Comparison of ENCODE assay signal across 21 cellular contexts in the genomic region with DNA sequence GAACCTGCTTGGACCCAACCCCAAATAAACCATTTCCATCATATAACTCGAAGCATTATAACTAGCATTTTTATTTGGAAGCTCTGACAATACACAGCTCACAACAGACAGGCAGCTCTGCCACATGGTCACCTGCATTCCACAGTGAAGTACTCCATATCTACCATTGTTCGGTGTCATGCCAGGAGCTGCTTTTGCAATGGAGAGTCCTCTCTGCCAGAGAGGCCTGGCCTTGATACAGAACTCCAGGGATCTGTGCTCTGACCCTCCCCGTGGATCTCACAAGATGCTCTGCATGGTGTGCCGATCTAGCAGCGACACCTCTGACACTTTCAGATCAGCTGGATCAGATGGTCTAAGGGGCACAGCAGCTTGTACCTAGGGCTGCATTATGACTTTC.
"Had no signal": no experiment of that assay in that cellular context is flagged by ENCODE, and none has a peak within 500 bp of the region (broad histone marks: within the 10 kb centered on the region; RNA-seq: fewer than 3 reads in every experiment).

No MANE protein-coding gene starts in this region.

- H3K36me3 Mint-ChIP-seq: memory B cell; natural killer cell; stimulated activated memory B cell treated with anti-CD40 and anti-IgM and Interleukin-4, amounts not matched to agents 10 μg/mL and 1 μg/mL and 100 μg/mL, for 72 hours had no signal

- H3K27ac Mint-ChIP-seq: memory B cell; natural killer cell; stimulated activated memory B cell treated with anti-CD40 and anti-IgM and Interleukin-4, amounts not matched to agents 10 μg/mL and 1 μg/mL and 100 μg/mL, for 72 hours; stimulated activated naive CD8-positive, alpha-beta T cell treated with anti-CD3 and anti-CD28 coated beads, Interleukin-15, Interleukin-2, amounts not matched to agents 100 ng/mL and 50 ng/mL, for 24 hours had no signal

- H3K4me3 ChIP-seq: dorsolateral prefrontal cortex, hepatocyte, lung, ovary, skin epidermis, spleen, thoracic aorta, tibial nerve, upper lobe of left lung, uterus had no signal

- H3K27ac ChIP-seq: dorsolateral prefrontal cortex, hepatocyte, ovary, skin epidermis, spleen, thoracic aorta, tibial nerve, upper lobe of left lung, uterus had no signal

- H3K4me1 ChIP-seq: tibial nerve, upper lobe of left lung, uterus had no signal

- FAIRE-seq: colon, frontal cortex, kidney had no signal

- DNase-seq: dorsolateral prefrontal cortex; effector CD4-positive, alpha-beta T cell; kidney; natural killer cell; occipital lobe; ovary; posterior cingulate gyrus; spleen; stimulated activated CD4-positive, alpha-beta T cell treated with anti-CD3 and anti-CD28 coated beads, Interleukin-4, amount 100 ng/mL, for 4 hours; upper lobe of left lung; uterus had no signal

- H3K4me3 Mint-ChIP-seq: memory B cell; natural killer cell; stimulated activated memory B cell treated with anti-CD40 and anti-IgM and Interleukin-4, amounts not matched to agents 10 μg/mL and 1 μg/mL and 100 μg/mL, for 72 hours; stimulated activated naive CD8-positive, alpha-beta T cell treated with anti-CD3 and anti-CD28 coated beads, Interleukin-15, Interleukin-2, amounts not matched to agents 100 ng/mL and 50 ng/mL, for 24 hours had no signal

- ATAC-seq: natural killer cell had no signal

- H3K36me3 ChIP-seq: ovary, spleen, thoracic aorta, tibial nerve, upper lobe of left lung, uterus had no signal

- H3K9me3 ChIP-seq: ovary, thoracic aorta, uterus had no signal

- H3K9me3 Mint-ChIP-seq: memory B cell; natural killer cell; stimulated activated memory B cell treated with anti-CD40 and anti-IgM and Interleukin-4, amounts not matched to agents 10 μg/mL and 1 μg/mL and 100 μg/mL, for 72 hours; stimulated activated naive CD8-positive, alpha-beta T cell treated with anti-CD3 and anti-CD28 coated beads, Interleukin-15, Interleukin-2, amounts not matched to agents 100 ng/mL and 50 ng/mL, for 24 hours had no signal

- H3K27me3 Mint-ChIP-seq: stimulated activated memory B cell treated with anti-CD40 and anti-IgM and Interleukin-4, amounts not matched to agents 10 μg/mL and 1 μg/mL and 100 μg/mL, for 72 hours had no signal

- H3K27me3 ChIP-seq: hepatocyte, ovary, spleen, tibial nerve, upper lobe of left lung, uterus had no signal
